2 cellular contexts compared by ENCODE assay signal in genomic region chr4:3486556-3487270, GRCh38.
A peak's percentile ranks its signal among the peaks of the same experiment; 100 is the strongest.
TF ChIP-seq lines count a peak whose summit lies in the region.

No MANE protein-coding gene starts in this region.

TF ChIP-seq in IMR-90, 13 proteins besides CTCF, POLR2A, EP300 and RAD21:
- TF ChIP-seq ELK1 (IDR thresholded peaks at IDR 0.05; ENCODE audit: borderline replicate concordance, low read depth, low read length) (no peak), RCOR1 (IDR thresholded peaks at IDR 0.05; ENCODE audit: insufficient replicate concordance, low read length) (no peak), MAZ (IDR thresholded peaks at IDR 0.05; ENCODE audit: borderline replicate concordance, low read depth, low read length) (no peak), NFE2L2 (IDR thresholded peaks at IDR 0.05; ENCODE audit: low read depth, low read length) (no peak), CEBPB (IDR thresholded peaks at IDR 0.05; ENCODE audit: low read depth, low read length) (no peak), CHD1 (IDR thresholded peaks at IDR 0.05; ENCODE audit: low read depth, low read length) (no peak), RFX5 (IDR thresholded peaks at IDR 0.05; ENCODE audit: low read depth, low read length) (no peak), BHLHE40 (IDR thresholded peaks at IDR 0.05; ENCODE audit: low read depth, low read length) (no peak), SMC3 (IDR thresholded peaks at IDR 0.05; ENCODE audit: low read depth, low read length) (no peak), MAFK (IDR thresholded peaks at IDR 0.05; ENCODE audit: low read depth, low read length) (no peak), FOS (IDR thresholded peaks at IDR 0.05; ENCODE audit: low read depth, low read length) (no peak), MXI1 (IDR thresholded peaks at IDR 0.05; ENCODE audit: borderline replicate concordance, low read depth, low read length) (no peak)
- TF ChIP-seq, protein P1, sequence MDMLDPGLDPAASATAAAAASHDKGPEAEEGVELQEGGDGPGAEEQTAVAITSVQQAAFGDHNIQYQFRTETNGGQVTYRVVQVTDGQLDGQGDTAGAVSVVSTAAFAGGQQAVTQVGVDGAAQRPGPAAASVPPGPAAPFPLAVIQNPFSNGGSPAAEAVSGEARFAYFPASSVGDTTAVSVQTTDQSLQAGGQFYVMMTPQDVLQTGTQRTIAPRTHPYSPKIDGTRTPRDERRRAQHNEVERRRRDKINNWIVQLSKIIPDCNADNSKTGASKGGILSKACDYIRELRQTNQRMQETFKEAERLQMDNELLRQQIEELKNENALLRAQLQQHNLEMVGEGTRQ (IDR thresholded peaks at IDR 0.05; ENCODE audit: low read depth, low read length) = no peak; the same call in 1 of the 2 replicates

TF ChIP-seq in WTC11, 78 proteins besides CTCF, POLR2A, EP300 and RAD21:
- TF ChIP-seq ZNF121 (CRISPR knock-in tag; IDR thresholded peaks at IDR 0.05) (peak; percentile 8; the same call in 1 of the 2 replicates), AFF4 (CRISPR knock-in tag; IDR thresholded peaks at IDR 0.05; ENCODE audit: borderline replicate concordance) (no peak), KAT7 (CRISPR knock-in tag; IDR thresholded peaks at IDR 0.05; ENCODE audit: borderline replicate concordance) (no peak), ZNF423 (CRISPR knock-in tag; IDR thresholded peaks at IDR 0.05) (peak; percentile 98)
